In the genomic region with DNA sequence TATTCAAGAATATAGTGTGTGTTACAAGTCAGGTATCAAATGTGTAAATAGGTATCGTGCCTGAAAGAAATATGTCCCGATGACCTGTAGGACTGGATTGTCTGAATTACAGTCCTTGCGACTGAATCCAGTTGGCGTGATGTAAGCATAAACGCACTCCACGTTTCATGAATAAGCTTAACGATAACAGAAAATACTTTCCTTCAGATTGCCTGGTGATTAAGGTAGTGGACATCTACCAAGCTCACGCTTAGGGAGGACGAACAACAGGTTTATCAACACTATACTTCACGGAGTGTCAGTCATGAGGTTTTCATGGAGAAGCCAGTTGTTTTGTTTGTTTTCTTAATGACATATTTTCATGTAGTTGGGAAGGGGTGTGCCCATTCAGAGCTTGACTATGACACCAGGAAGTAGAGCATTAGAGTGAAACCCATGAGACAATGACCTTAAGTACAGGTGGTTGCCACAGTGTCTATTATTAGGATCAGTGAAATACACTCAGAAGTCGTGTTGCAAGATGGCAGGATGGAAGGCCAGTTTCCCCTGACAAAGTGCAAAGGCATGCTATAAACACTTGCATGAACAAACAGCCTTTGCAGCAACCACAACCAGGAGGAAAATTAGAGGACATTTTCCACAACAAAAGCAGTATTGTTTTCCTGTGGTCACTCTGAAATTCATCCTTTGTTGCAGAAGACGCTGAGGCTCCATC, we compare ENCODE assay signal across 9 cellular contexts.
DNase-seq lines count a peak whose midpoint lies in the region; ATAC-seq, FAIRE-seq and TF ChIP-seq lines count a peak whose summit lies in the region.
"Had no signal": no experiment of that assay in that cellular context is flagged by ENCODE, and none has a peak within 500 bp of the region (broad histone marks: within the 10 kb centered on the region; RNA-seq: fewer than 3 reads in every experiment).

No MANE protein-coding gene starts in this region.

- no peaks in the 10 kb centered on the region for H3K9me3 ChIP-seq in smooth muscle cell (replicated peaks; ENCODE audit: low read depth)

- no peak overlapping the region for H3K4me2 ChIP-seq in smooth muscle cell

- peak; percentile 79 for ATAC-seq in GM18909 (IDR thresholded peaks at IDR 0.05; ENCODE audit: poor library complexity, unreplicated experiment)
- ATAC-seq in HG03521 (IDR thresholded peaks at IDR 0.05; ENCODE audit: unreplicated experiment) = no peak

- TF ChIP-seq CTCF in epithelial cell of esophagus (IDR thresholded peaks at IDR 0.05; ENCODE audit: insufficient read depth, low read depth, low read length, missing control alignments) (no peak), smooth muscle cell (IDR thresholded peaks at IDR 0.05; ENCODE audit: borderline replicate concordance, insufficient read depth, poor library complexity, severe bottlenecking) (no peak)

- no peaks in the 10 kb centered on the region for H4K20me1 ChIP-seq in smooth muscle cell (ENCODE audit: low read depth)

- no peaks in the 10 kb centered on the region for H3K79me2 ChIP-seq in smooth muscle cell (ENCODE audit: low read depth)

- no peaks in the 10 kb centered on the region for H3F3A ChIP-seq in smooth muscle cell (ENCODE audit: low read depth)

- FAIRE-seq in HTR-8/SVneo (lab: Jason Lieb, UNC) = no peak

- H3K27ac ChIP-seq in smooth muscle cell (ENCODE audit: low read depth) = peak overlapping the region; percentile 54
- H3K27ac ChIP-seq: WERI-Rb-1 had no signal

- H3K9ac ChIP-seq in smooth muscle cell (ENCODE audit: low read depth) = no peak overlapping the region

- no peak overlapping the region for H2AFZ ChIP-seq in smooth muscle cell (ENCODE audit: low read depth)

- DNase-seq in HT1080 (ENCODE audit: low read depth) (peak; percentile 74), epithelial cell of esophagus (ENCODE audit: low read depth) (peak; percentile 92), smooth muscle cell (lab: John Stamatoyannopoulos, UW; ENCODE audit: unreplicated experiment) (no peak), HTR-8/SVneo (ENCODE audit: insufficient read length, low spot score) (no peak), KG1 (lab: John Stamatoyannopoulos, UW) (no peak)
- DNase-seq: nephron progenitor cell, WERI-Rb-1 had no signal

- no peaks in the 10 kb centered on the region for H3K4me1 ChIP-seq in smooth muscle cell (ENCODE audit: low read depth)

- no peaks in the 10 kb centered on the region for H3K27me3 ChIP-seq in smooth muscle cell (ENCODE audit: low read depth)

- WGBS in smooth muscle cell (ENCODE audit: low lambda C conversion rate) = 86% methylated on average over 12 of the region's 12 CpGs

- H3K4me3 ChIP-seq in epithelial cell of esophagus (ENCODE audit: low read length) (no peak overlapping the region), smooth muscle cell (no peak overlapping the region)

- H3K36me3 ChIP-seq in smooth muscle cell (ENCODE audit: low read depth) = no peaks in the 10 kb centered on the region
- H3K36me3 ChIP-seq: WERI-Rb-1 had no signal

Comparison
In these comparisons a context has a peak if more than half of its experiments do, and no peak if none do; other contexts are left out.
1. DNase-seq: peak in HT1080 (single experiment) and epithelial cell of esophagus (single experiment); none in smooth muscle cell (single experiment), HTR-8/SVneo (single experiment) and KG1 (single experiment).